In the genomic region with DNA sequence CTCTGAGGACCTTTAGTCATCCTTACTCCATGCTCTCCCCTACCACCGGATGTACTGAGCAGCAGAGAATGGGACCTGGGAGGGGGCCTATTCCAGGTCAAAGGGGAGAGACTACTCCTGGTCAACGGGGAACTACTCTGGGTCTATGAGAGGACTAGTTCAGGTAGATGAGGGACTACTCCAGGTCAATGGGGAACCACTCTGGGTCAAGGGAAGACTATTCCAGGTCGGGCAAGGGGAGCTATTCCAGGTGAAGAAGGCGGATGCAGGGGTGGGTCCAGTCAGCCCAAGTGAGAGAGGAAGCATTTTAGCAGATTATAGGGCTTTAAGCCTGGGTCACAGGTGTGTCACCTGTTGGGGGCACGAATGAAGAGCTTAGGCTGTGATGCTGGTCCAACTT, we compare ENCODE assay signal across 24 cellular contexts. TPM values are rescaled to one million over a fixed set of nuclear protein-coding genes. Genes with fewer than 3 reads are reported as not detected.
DNase-seq lines count a peak whose midpoint lies in the region; ATAC-seq, FAIRE-seq and TF ChIP-seq lines count a peak whose summit lies in the region.
"Had no signal": no experiment of that assay in that cellular context is flagged by ENCODE, and none has a peak within 500 bp of the region (broad histone marks: within the 10 kb centered on the region; RNA-seq: fewer than 3 reads in every experiment).

No MANE protein-coding gene starts in this region.

- H3K9me3 Mint-ChIP-seq in activated T-cell treated with anti-CD3 and anti-CD28 coated beads, Interleukin-2, amount 50 U/mL, for 72 hours: no peaks in the 10 kb centered on the region
- H3K9me3 Mint-ChIP-seq in activated naive CD4-positive, alpha-beta T cell treated with anti-CD3 and anti-CD28 coated beads, Interleukin-2, amount 50 U/mL, for 72 hours: no peaks in the 10 kb centered on the region
- H3K9me3 Mint-ChIP-seq: nephron progenitor cell had no signal

- peaks cover 21 to 59% of the 10 kb centered on the region in 2 experiments for H3K4me1 ChIP-seq in neutrophil (ENCODE audit: control insufficient read depth in 1 of 2, insufficient read depth in 1 of 2, low read depth in 1 of 2, low read length in 1 of 2)
- peaks cover 0 to 2% of the 10 kb centered on the region in 2 donors for H3K4me1 ChIP-seq in kidney (ENCODE audit: control insufficient read depth in 1 of 2, insufficient read depth in 1 of 2, low read depth in 1 of 2, low read length in 2 of 2)

- H3K4me3 Mint-ChIP-seq in activated T-cell treated with anti-CD3 and anti-CD28 coated beads, Interleukin-2, amount 50 U/mL, for 72 hours: peak overlapping the region; percentile 6 to 40
- H3K4me3 Mint-ChIP-seq: nephron progenitor cell had no signal

- TF ChIP-seq POLR2A in GM12892 (IDR thresholded peaks at IDR 0.05; ENCODE audit: low read depth, low read length): no peak

- TF ChIP-seq CTCF in neutrophil (IDR thresholded peaks at IDR 0.05) (no peak), kidney (IDR thresholded peaks at IDR 0.05; ENCODE audit: borderline replicate concordance, extremely low read depth, insufficient read depth) (no peak)

- H3K9me3 ChIP-seq in neutrophil (no peaks in the 10 kb centered on the region), kidney (ENCODE audit: control insufficient read depth in 1 of 2, low read length in 2 of 2) (no peaks in the 10 kb centered on the region)
- H3K9me3 ChIP-seq: body of pancreas, heart left ventricle, psoas muscle, vagina had no signal

- DNase-seq in activated T-cell treated with anti-CD3 and anti-CD28 coated beads, Interleukin-2, amount 50 U/mL, for 72 hours: no peak
- DNase-seq in activated T-cell treated with anti-CD3 and anti-CD28 coated beads, Interleukin-2, amount 50 U/mL, for 1 hour: no peak
- no peak for DNase-seq in GM12892 (ENCODE audit: insufficient read length)
- no peak for DNase-seq in activated naive CD4-positive, alpha-beta T cell treated with anti-CD3 and anti-CD28 coated beads, Interleukin-2, amount 50 U/mL, for 72 hours (ENCODE audit: low spot score in 2 of 2)
- DNase-seq in kidney: no peak
- DNase-seq: activated CD4-positive, alpha-beta T cell treated with anti-CD3 and anti-CD28 coated beads, Interleukin-2, amount 50 U/mL, for 1 hour; activated gamma-delta T cell treated with Interleukin-2 at 50 U/mL for 16 hours; body of pancreas; Calu3; heart left ventricle; NCI-H1436 treated with DMSO at 0.1 percent for 48 hours; NCI-H2171 treated with DMSO at 0.1 percent for 48 hours; nephron progenitor cell; psoas muscle; stimulated activated CD4-positive, alpha-beta T cell treated with anti-CD3 and anti-CD28 coated beads, Interleukin-4, amount 100 ng/mL, for 4 hours had no signal

- H3K27me3 Mint-ChIP-seq in activated T-cell treated with anti-CD3 and anti-CD28 coated beads, Interleukin-2, amount 50 U/mL, for 72 hours (ENCODE audit: low read depth): no peaks in the 10 kb centered on the region

- intact Hi-C loops in kidney (cut with DNase I): no loop called here

- FAIRE-seq in GM12892 (lab: Jason Lieb, UNC): peak; percentile 21
- no peak for FAIRE-seq in kidney (lab: Jason Lieb, UNC)
- FAIRE-seq: colon, endometrium had no signal

- H3K36me3 ChIP-seq in neutrophil (peaks cover 78% of the 10 kb centered on the region), kidney (ENCODE audit: control insufficient read depth in 1 of 2, insufficient read depth in 2 of 2, low read length in 2 of 2) (peaks cover 0 to 2% of the 10 kb centered on the region in 2 donors)

- peaks cover 81% of the 10 kb centered on the region for H3K4me1 Mint-ChIP-seq in activated T-cell treated with anti-CD3 and anti-CD28 coated beads, Interleukin-2, amount 50 U/mL, for 72 hours (ENCODE audit: low read depth)

- no peaks in the 10 kb centered on the region for H3K27me3 ChIP-seq in neutrophil
- H3K27me3 ChIP-seq: body of pancreas, heart left ventricle, vagina had no signal

- H3K4me3 ChIP-seq in neutrophil (ENCODE audit: low read depth in 1 of 2, low read length in 1 of 2) (no peak overlapping the region), kidney (ENCODE audit: low read length in 2 of 2) (no peak overlapping the region)
- H3K4me3 ChIP-seq: body of pancreas, heart left ventricle, lung, psoas muscle, SK-N-MC, vagina had no signal

- no peak overlapping the region for H3K27ac Mint-ChIP-seq in activated T-cell treated with anti-CD3 and anti-CD28 coated beads, Interleukin-2, amount 50 U/mL, for 72 hours
- peak overlapping the region; percentile 80 for H3K27ac Mint-ChIP-seq in activated naive CD4-positive, alpha-beta T cell treated with anti-CD3 and anti-CD28 coated beads, Interleukin-2, amount 50 U/mL, for 72 hours

- H3K27ac ChIP-seq in neutrophil: peak overlapping the region; percentile 59
- H3K27ac ChIP-seq in kidney (ENCODE audit: low read depth in 2 of 2, low read length in 2 of 2): no peak overlapping the region
- H3K27ac ChIP-seq: body of pancreas, heart left ventricle, psoas muscle, SK-N-MC, vagina had no signal

- peaks cover 13 to 28% of the 10 kb centered on the region in 2 donors for H3K36me3 Mint-ChIP-seq in activated T-cell treated with anti-CD3 and anti-CD28 coated beads, Interleukin-2, amount 50 U/mL, for 72 hours (ENCODE audit: insufficient read depth in 2 of 2)
- H3K36me3 Mint-ChIP-seq in activated naive CD4-positive, alpha-beta T cell treated with anti-CD3 and anti-CD28 coated beads, Interleukin-2, amount 50 U/mL, for 72 hours: peaks cover 21 to 25% of the 10 kb centered on the region in 2 donors

- ATAC-seq in activated T-cell treated with anti-CD3 and anti-CD28 coated beads, Interleukin-2, amount 50 U/mL, for 72 hours (replicated peaks in 1 of 2): no peak
- ATAC-seq in activated naive CD4-positive, alpha-beta T cell treated with anti-CD3 and anti-CD28 coated beads, Interleukin-2, amount 50 U/mL, for 72 hours: no peak
- ATAC-seq in HG03565 (IDR thresholded peaks at IDR 0.05; ENCODE audit: unreplicated experiment) (no peak), HG02759 (IDR thresholded peaks at IDR 0.05; ENCODE audit: unreplicated experiment) (no peak)
- ATAC-seq: body of pancreas, heart left ventricle, Panc1, psoas muscle had no signal

- no peak overlapping the region for H3K9ac ChIP-seq in kidney (ENCODE audit: low read length in 2 of 2)

RNA-seq across cellular contexts. Expression of a gene that starts 35.4 kb away (rescaled TPM):
- 100 to 1,000 TPM in 1 of 2 donors, 10 to 100 TPM in 1; 94.2 to 109 TPM for total RNA-seq in activated T-cell treated with anti-CD3 and anti-CD28 coated beads, Interleukin-2, amount 50 U/mL, for 72 hours
- polyA plus RNA-seq in GM12892 (2012; ENCODE audit: missing spikeins): 37.2 TPM
- total RNA-seq in activated naive CD4-positive, alpha-beta T cell treated with anti-CD3 and anti-CD28 coated beads, Interleukin-2, amount 50 U/mL, for 72 hours: 100 to 1,000 TPM in 1 of 2 donors, 10 to 100 TPM in 1; 79.2 to 130 TPM
- total RNA-seq in kidney: 35.0 TPM
- 37.8 TPM for polyA plus RNA-seq in kidney (ENCODE audit: insufficient read depth, low read depth, low replicate concordance)

RNA-seq across cellular contexts. Expression of a gene that starts 53.4 kb away (rescaled TPM):
- under 1 TPM; 0.36 to 0.76 TPM for total RNA-seq in activated T-cell treated with anti-CD3 and anti-CD28 coated beads, Interleukin-2, amount 50 U/mL, for 72 hours
- 0.59 TPM for polyA plus RNA-seq in GM12892 (2012; ENCODE audit: missing spikeins)
- total RNA-seq in activated naive CD4-positive, alpha-beta T cell treated with anti-CD3 and anti-CD28 coated beads, Interleukin-2, amount 50 U/mL, for 72 hours: under 1 TPM; 0.09 to 0.19 TPM
- 4.2 TPM for total RNA-seq in kidney
- polyA plus RNA-seq in kidney (ENCODE audit: insufficient read depth, low read depth, low replicate concordance): 5.0 TPM

RNA-seq across cellular contexts. Expression of a gene that starts 56.6 kb away (rescaled TPM):
- 100 to 1,000 TPM; 595 to 606 TPM for total RNA-seq in activated T-cell treated with anti-CD3 and anti-CD28 coated beads, Interleukin-2, amount 50 U/mL, for 72 hours
- polyA plus RNA-seq in GM12892 (2012; ENCODE audit: missing spikeins): 137 TPM
- total RNA-seq in activated naive CD4-positive, alpha-beta T cell treated with anti-CD3 and anti-CD28 coated beads, Interleukin-2, amount 50 U/mL, for 72 hours: 100 to 1,000 TPM; 361 to 532 TPM
- total RNA-seq in kidney: 14.3 TPM
- polyA plus RNA-seq in kidney (ENCODE audit: insufficient read depth, low read depth, low replicate concordance): 0.60 TPM

Comparison
In these comparisons a context has a peak if more than half of its experiments do, and no peak if none do; other contexts are left out.
1. RNA of a gene that starts 56.6 kb away (total RNA-seq): 595 to 606 TPM in activated T-cell treated with anti-CD3 and anti-CD28 coated beads, Interleukin-2, amount 50 U/mL, for 72 hours and 361 to 532 TPM in activated naive CD4-positive, alpha-beta T cell treated with anti-CD3 and anti-CD28 coated beads, Interleukin-2, amount 50 U/mL, for 72 hours; 14.3 TPM in kidney (single experiment); every median in the first group is over 10 times any median in the second.